In the genomic region with DNA sequence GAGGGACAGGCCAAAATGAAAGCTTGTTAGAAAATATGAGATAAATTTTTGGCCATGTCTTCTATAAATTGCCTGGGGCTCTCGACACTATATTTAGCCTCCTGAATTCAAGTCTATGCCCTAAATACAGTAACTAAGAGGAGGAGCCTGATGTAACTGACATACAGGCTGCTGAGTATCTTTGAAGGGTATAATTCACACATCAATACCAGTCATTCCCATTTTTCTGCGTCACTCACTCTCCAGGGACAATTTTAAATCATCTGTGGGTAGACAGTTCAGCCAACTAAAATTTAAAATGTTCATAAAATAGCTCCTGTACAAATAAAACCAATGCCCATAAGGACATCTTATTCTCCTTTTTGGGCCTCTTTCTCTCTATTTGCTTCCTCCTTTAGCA, we compare ENCODE assay signal across 15 cellular contexts.
"Had no signal": no experiment of that assay in that cellular context is flagged by ENCODE, and none has a peak within 500 bp of the region (broad histone marks: within the 10 kb centered on the region; RNA-seq: fewer than 3 reads in every experiment).

No MANE protein-coding gene starts in this region.

- ATAC-seq: activated T-cell treated with anti-CD3 and anti-CD28 coated beads, Interleukin-2, amount 50 U/mL, for 72 hours; effector memory CD8-positive, alpha-beta T cell; naive thymus-derived CD8-positive, alpha-beta T cell had no signal

- H3K9me3 ChIP-seq: adrenal gland, esophagus squamous epithelium, left ventricle myocardium inferior, neutrophil, right atrium auricular region, SJSA1 had no signal

- H3K4me1 ChIP-seq: adrenal gland, SJSA1 had no signal

- H3K4me3 ChIP-seq: adrenal gland, cardiac muscle cell, esophagus squamous epithelium, left ventricle myocardium inferior, right atrium auricular region, SJSA1 had no signal

- H3K36me3 ChIP-seq: adrenal gland, cardiac muscle cell, esophagus squamous epithelium, left ventricle myocardium inferior, neutrophil, right atrium auricular region, SJSA1, WERI-Rb-1 had no signal

- H3K27me3 ChIP-seq: adrenal gland, cardiac muscle cell, esophagus squamous epithelium, neutrophil, right atrium auricular region, SJSA1 had no signal

- DNase-seq: activated CD4-positive, alpha-beta T cell treated with anti-CD3 and anti-CD28 coated beads for 1 hour; activated effector memory CD4-positive, alpha-beta T cell treated with anti-CD3 and anti-CD28 coated beads, Interleukin-2, amount 50 U/mL, for 16 hours; activated T-cell treated with anti-CD3 and anti-CD28 coated beads, Interleukin-2, amount 50 U/mL, for 72 hours; adrenal gland; effector memory CD8-positive, alpha-beta T cell; esophagus squamous epithelium; foreskin melanocyte; kidney; left ventricle myocardium inferior; naive thymus-derived CD8-positive, alpha-beta T cell; WERI-Rb-1 had no signal

- H3K27ac ChIP-seq: adrenal gland, cardiac muscle cell, esophagus squamous epithelium, left ventricle myocardium inferior, neutrophil, right atrium auricular region, SJSA1, WERI-Rb-1 had no signal
